Comparison of ENCODE assay signal across 1 cellular context in the genomic region with DNA sequence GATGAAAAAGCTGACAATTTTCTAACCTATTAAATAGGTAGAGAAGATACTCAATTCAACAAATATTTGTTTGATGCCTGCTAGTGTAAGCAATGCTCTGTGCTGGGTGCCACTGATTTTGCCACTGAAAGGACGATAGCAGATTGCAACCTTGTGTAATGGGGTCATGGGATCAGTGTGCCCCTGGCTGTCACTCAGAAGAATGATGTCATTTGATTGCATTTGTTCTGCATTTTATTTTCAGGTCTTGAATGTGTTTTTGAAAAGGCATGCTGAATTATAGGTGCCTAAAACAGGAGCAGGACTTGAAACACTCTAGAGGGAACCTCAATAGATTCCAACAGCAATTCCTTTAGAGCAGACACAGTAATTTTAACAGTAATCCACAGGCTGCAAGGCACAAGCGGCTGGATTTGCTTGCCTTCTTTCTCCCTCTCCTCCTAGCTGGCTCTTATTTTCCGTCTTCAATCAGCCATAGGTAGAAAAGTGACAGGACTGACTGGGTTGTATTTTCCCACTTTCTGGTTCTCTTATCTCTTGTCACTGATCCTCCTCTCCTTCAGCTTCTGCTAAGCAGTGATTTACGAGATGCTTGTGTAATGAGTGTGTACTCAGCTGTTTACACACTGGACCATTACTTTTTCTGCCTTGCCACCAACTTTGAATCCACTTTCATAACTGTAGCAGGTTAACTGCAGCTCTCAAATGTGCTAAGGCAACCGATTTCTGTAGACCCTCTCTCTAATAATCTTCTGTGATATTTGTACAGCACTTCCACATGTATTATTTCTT.
TF ChIP-seq lines count a peak whose summit lies in the region.

No MANE protein-coding gene starts in this region.

TF ChIP-seq in K562, 482 proteins besides CTCF, POLR2A, EP300 and RAD21 (continued from another document):
- TF ChIP-seq ATF3 (IDR thresholded peaks at IDR 0.05) (0 out of 2 replicates have a peak, but pooled peaks have one; percentile 21), ATF3 (CRISPR knock-in tag; conservative IDR thresholded peaks at IDR 0.05) (no peak), ARID2 (IDR thresholded peaks at IDR 0.05) (no peak), MEIS2 (IDR thresholded peaks at IDR 0.05; ENCODE audit: partially characterized antibody) (peak; percentile 83), PBX2 (CRISPR knock-in tag; IDR thresholded peaks at IDR 0.05; ENCODE audit: low read depth) (no peak), PBX2 (tag; conservative IDR thresholded peaks at IDR 0.05; ENCODE audit: low read depth) (peak; percentile 83), ZNF695 (CRISPR knock-in tag; IDR thresholded peaks at IDR 0.05) (no peak), FOXA3 (CRISPR knock-in tag; conservative IDR thresholded peaks at IDR 0.05 in 1 of 2, IDR thresholded peaks at IDR 0.05 in 1 of 2) (peak in 1 of 2 experiments; percentile 96; a peak in 2 of 4 replicates), PKNOX1 (IDR thresholded peaks at IDR 0.05) (peak; percentile 69), ZEB2 (IDR thresholded peaks at IDR 0.05) (no peak), SIRT6 (IDR thresholded peaks at IDR 0.05; ENCODE audit: low read depth, low read length) (no peak)
